1 cellular context compared by ENCODE assay signal in the genomic region with DNA sequence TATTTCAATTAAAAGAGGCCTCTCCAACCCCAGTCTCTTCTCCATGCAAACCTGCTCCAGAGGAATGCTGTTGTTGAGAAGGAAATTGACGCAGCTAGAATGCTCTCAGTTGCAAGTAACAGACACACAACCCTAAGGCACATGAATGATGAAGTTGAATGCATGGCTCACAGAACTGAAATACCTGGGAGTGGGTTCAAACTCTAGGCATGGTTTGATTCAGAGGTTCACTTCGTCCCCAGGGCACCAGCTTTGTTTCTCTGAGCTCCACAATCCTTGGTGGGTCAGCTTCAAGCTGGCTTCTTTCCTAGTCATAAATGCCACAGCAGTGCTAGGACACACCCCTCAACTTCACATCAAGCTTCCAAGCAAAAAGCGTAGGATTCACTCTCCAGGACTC.
TF ChIP-seq lines count a peak whose summit lies in the region.

No MANE protein-coding gene starts in this region.

TF ChIP-seq in HepG2, 621 proteins besides CTCF, POLR2A, EP300 and RAD21:
- TF ChIP-seq, protein P1, sequence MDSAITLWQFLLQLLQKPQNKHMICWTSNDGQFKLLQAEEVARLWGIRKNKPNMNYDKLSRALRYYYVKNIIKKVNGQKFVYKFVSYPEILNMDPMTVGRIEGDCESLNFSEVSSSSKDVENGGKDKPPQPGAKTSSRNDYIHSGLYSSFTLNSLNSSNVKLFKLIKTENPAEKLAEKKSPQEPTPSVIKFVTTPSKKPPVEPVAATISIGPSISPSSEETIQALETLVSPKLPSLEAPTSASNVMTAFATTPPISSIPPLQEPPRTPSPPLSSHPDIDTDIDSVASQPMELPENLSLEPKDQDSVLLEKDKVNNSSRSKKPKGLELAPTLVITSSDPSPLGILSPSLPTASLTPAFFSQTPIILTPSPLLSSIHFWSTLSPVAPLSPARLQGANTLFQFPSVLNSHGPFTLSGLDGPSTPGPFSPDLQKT (CRISPR knock-in tag; IDR thresholded peaks at IDR 0.05; ENCODE audit: borderline replicate concordance) = no peak
- TF ChIP-seq MAZ (IDR thresholded peaks at IDR 0.05; ENCODE audit: borderline replicate concordance, low read depth, low read length) (no peak), MAZ (CRISPR knock-in tag; IDR thresholded peaks at IDR 0.05; ENCODE audit: low read depth) (no peak), ZNF549 (CRISPR knock-in tag; IDR thresholded peaks at IDR 0.05) (no peak), NFE2 (CRISPR knock-in tag; IDR thresholded peaks at IDR 0.05) (no peak), ETV5 (CRISPR knock-in tag; IDR thresholded peaks at IDR 0.05; ENCODE audit: borderline replicate concordance) (no peak), ZNF17 (CRISPR knock-in tag; IDR thresholded peaks at IDR 0.05) (no peak), MYPOP (CRISPR knock-in tag; IDR thresholded peaks at IDR 0.05) (no peak), EHMT2 (IDR thresholded peaks at IDR 0.05; ENCODE audit: borderline replicate concordance, low read depth, low read length) (no peak), GATA4 (IDR thresholded peaks at IDR 0.05; ENCODE audit: borderline replicate concordance, low read depth) (no peak), ZNF747 (CRISPR knock-in tag; IDR thresholded peaks at IDR 0.05; ENCODE audit: borderline replicate concordance) (no peak), MNT (IDR thresholded peaks at IDR 0.05) (no peak), ZNF775 (CRISPR knock-in tag; IDR thresholded peaks at IDR 0.05; ENCODE audit: borderline replicate concordance) (no peak), ZNF251 (CRISPR knock-in tag; IDR thresholded peaks at IDR 0.05) (no peak), FOXO4 (CRISPR knock-in tag; conservative IDR thresholded peaks at IDR 0.05) (no peak)
- TF ChIP-seq, protein P2, sequence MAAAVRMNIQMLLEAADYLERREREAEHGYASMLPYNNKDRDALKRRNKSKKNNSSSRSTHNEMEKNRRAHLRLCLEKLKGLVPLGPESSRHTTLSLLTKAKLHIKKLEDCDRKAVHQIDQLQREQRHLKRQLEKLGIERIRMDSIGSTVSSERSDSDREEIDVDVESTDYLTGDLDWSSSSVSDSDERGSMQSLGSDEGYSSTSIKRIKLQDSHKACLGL (CRISPR knock-in tag; IDR thresholded peaks at IDR 0.05) = no peak
- TF ChIP-seq, protein P3, sequence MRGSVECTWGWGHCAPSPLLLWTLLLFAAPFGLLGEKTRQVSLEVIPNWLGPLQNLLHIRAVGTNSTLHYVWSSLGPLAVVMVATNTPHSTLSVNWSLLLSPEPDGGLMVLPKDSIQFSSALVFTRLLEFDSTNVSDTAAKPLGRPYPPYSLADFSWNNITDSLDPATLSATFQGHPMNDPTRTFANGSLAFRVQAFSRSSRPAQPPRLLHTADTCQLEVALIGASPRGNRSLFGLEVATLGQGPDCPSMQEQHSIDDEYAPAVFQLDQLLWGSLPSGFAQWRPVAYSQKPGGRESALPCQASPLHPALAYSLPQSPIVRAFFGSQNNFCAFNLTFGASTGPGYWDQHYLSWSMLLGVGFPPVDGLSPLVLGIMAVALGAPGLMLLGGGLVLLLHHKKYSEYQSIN (CRISPR knock-in tag; IDR thresholded peaks at IDR 0.05; ENCODE audit: borderline replicate concordance) = no peak
